ENCODE assay signal across 9 cellular contexts in the genomic region with DNA sequence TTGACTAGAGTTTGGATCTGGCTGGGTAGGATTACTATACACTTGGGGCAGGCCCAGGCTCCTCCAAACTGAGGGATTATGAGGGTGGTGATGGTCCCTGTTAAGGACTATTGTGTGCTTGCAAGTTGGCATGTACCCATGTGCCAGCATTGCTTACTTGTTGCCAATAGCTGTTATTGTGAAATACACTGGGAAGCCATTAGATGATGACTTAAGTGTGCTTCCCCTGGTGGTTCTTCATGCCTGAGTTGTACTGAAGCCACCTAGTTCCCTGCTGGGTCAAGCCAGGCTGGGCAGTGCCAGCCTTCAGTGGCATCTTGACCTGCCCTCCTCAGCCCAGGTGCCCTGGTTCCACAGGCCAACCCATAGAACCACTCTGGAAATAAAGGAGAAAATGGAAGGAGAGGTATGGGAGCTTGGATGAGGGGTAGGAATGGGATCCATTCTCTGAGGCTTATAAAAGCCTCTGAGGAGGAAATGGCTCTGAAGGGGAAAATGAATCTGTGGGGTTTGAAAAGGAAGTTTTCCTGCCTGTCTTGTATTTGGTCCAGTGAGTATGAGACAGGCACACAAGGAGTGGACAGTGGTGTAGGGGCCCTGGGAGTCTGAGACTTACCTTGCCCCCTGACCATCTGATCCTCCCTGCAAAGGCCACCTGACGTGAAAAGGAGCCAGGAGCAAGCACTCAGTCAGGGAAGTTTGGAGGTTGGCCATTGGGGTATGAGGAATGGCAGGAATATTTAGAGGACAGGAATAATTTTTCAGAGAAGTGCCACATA. TPM values are rescaled to one million over a fixed set of nuclear protein-coding genes. Genes with fewer than 3 reads are reported as not detected.
DNase-seq lines count a peak whose midpoint lies in the region; ATAC-seq, FAIRE-seq and TF ChIP-seq lines count a peak whose summit lies in the region.
"Had no signal": no experiment of that assay in that cellular context is flagged by ENCODE, and none has a peak within 500 bp of the region (broad histone marks: within the 10 kb centered on the region; RNA-seq: fewer than 3 reads in every experiment).

No MANE protein-coding gene starts in this region.

- H3K4me3 ChIP-seq in AG04450 (ENCODE audit: low read depth, low read length) (no peak overlapping the region), GM23248 (no peak overlapping the region), adrenal gland (peak overlapping the region in 1 of 4 donors; percentile 64), mononuclear cell (ENCODE audit: low read length) (peak overlapping the region; percentile 47)

- 0 out of 2 replicates have a peak, but pooled peaks have one; percentile 1 for TF ChIP-seq CTCF in AG04450 (IDR thresholded peaks at IDR 0.05; ENCODE audit: low read depth, low read length)
- peak in 1 of 6 experiments; percentile 11 for TF ChIP-seq CTCF in adrenal gland (IDR thresholded peaks at IDR 0.05)

- no peaks in the 10 kb centered on the region for H3K9me2 ChIP-seq in GM23248 (ENCODE audit: insufficient read depth)

- DNase-seq in AG04450 (ENCODE audit: low read depth, low spot score) (no peak), GM23248 (peak; percentile 68), adrenal gland (peak in 3 of 7 donors; percentile 54 to 64 (median 59)), NCI-H774 (lab: John Stamatoyannopoulos, UW) (no peak), GM12892 (ENCODE audit: insufficient read length) (no peak)

- intact Hi-C loops in adrenal gland (cut with DNase I) = no loop called here

- POLR2A ChIA-PET in AG04450 (lab: Yijun Ruan, JAX) = no interaction called here

- peak overlapping the region; percentile 27 for H3K4me2 ChIP-seq in GM23248 (ENCODE audit: unreplicated experiment)

- peaks cover 6% of the 10 kb centered on the region; the same call in 1 of the 2 replicates for H3K9me3 ChIP-seq in AG04450 (ENCODE audit: control insufficient read depth, insufficient read depth, low read length)
- no peaks in the 10 kb centered on the region for H3K9me3 ChIP-seq in GM23248 (ENCODE audit: low read depth)
- no peaks in the 10 kb centered on the region for H3K9me3 ChIP-seq in adrenal gland (replicated peaks in 1 of 3)
- no peaks in the 10 kb centered on the region for H3K9me3 ChIP-seq in mononuclear cell (ENCODE audit: low read depth, low read length)

- 0 out of 2 replicates have a peak overlapping the region, but pooled peaks have one; percentile 52 for H3K9ac ChIP-seq in GM23248

- peaks cover 3% of the 10 kb centered on the region for H3K27me3 ChIP-seq in AG04450 (ENCODE audit: control insufficient read depth, insufficient read depth, low read length)
- H3K27me3 ChIP-seq in GM23248 (replicated peaks; ENCODE audit: insufficient read depth) = no peaks in the 10 kb centered on the region
- no peaks in the 10 kb centered on the region for H3K27me3 ChIP-seq in adrenal gland
- no peaks in the 10 kb centered on the region for H3K27me3 ChIP-seq in mononuclear cell (ENCODE audit: insufficient read depth, low read length)

- TF ChIP-seq POLR2A in adrenal gland (IDR thresholded peaks at IDR 0.05) (no peak), GM12892 (IDR thresholded peaks at IDR 0.05; ENCODE audit: low read depth, low read length) (no peak)

- ATAC-seq in HG03521 (IDR thresholded peaks at IDR 0.05; ENCODE audit: unreplicated experiment) (no peak), HG03095 (IDR thresholded peaks at IDR 0.05; ENCODE audit: unreplicated experiment) (no peak)

- in situ Hi-C loops in GM23248 (cut with MboI) = no loop called here

- H2AFZ ChIP-seq in GM23248 = peak overlapping the region; percentile 66; the same call in 1 of the 2 replicates

- H3K36me3 ChIP-seq in GM23248 (ENCODE audit: low read depth) (no peaks in the 10 kb centered on the region), adrenal gland (replicated peaks in 1 of 2) (peaks cover 0 to 10% of the 10 kb centered on the region in 2 donors)

- H3K27ac ChIP-seq in AG04450 (ENCODE audit: low read depth, low read length) (no peak overlapping the region), GM23248 (no peak overlapping the region), adrenal gland (peak overlapping the region; percentile 68 to 97 (median 83))

- CTCF ChIA-PET in AG04450 (lab: Charles Lee) = interaction anchor here (0.9 to 6.3 kb wide), 4 partner anchors 11 to 124 kb away, joined by 3 to 51 read pairs (median 6); no protein-coding TSS in a partner anchor

- no peak for FAIRE-seq in GM12892 (lab: Jason Lieb, UNC)
- FAIRE-seq: G401.6 had no signal

- H3K4me1 ChIP-seq in GM23248 (ENCODE audit: insufficient read depth) = peaks cover 22% of the 10 kb centered on the region
- H3K4me1 ChIP-seq in adrenal gland (replicated peaks in 1 of 2) = peaks cover 20 to 57% of the 10 kb centered on the region in 2 donors
- peaks cover 95% of the 10 kb centered on the region for H3K4me1 ChIP-seq in mononuclear cell (ENCODE audit: insufficient read depth, low read length)

- H3F3A ChIP-seq in GM23248 (ENCODE audit: insufficient read depth) = peaks cover 12% of the 10 kb centered on the region

- 94 to 100% methylated on average over 1 of the region's 1 CpG for WGBS in GM23248 (ENCODE audit: low coverage in 1 of 2, low lambda C conversion rate in 2 of 2, missing lambda C conversion rate in 2 of 2), 2 experiments
- 81 to 86% (median 84%) methylated on average over 1 of the region's 1 CpG for WGBS in adrenal gland, 4 donors

- H3K79me2 ChIP-seq in GM23248 (ENCODE audit: insufficient read depth) = no peaks in the 10 kb centered on the region

- H4K20me1 ChIP-seq in GM23248 (ENCODE audit: insufficient read depth) = no peaks in the 10 kb centered on the region

RNA-seq across cellular contexts. Expression of a gene that starts 0.7 kb away (rescaled TPM):
- polyA plus RNA-seq in AG04450 (2011; rRNA removed) (0.98 and 1.2 TPM in 2 replicates), GM23248 (2016; fragmentation: Nextera tagmentation; extraction: Ambion mirVana) (0.41 and 1.1 TPM in 2 replicates), adrenal gland (10 to 100 TPM in 2 of 3 donors, 1 to 10 TPM in 1; 9.4 to 30.2 (median 17.5) TPM)
- 0.70 and 1.4 TPM in 2 replicates for polyA minus RNA-seq in AG04450 (2011; rRNA and poly(A)+ RNA removed)
- 1.4 and 2.4 TPM in 2 replicates for total RNA-seq in GM23248 (2014; rRNA removed; shearing (Covaris generic))
- total RNA-seq in adrenal gland (10 to 100 TPM in 4 of 8 donors, 1 to 10 TPM in 4; 1.4 to 21.0 (median 10.9) TPM), mononuclear cell (12.5 TPM)
- 5.1 TPM for polyA plus RNA-seq in GM12892 (2012; ENCODE audit: missing spikeins)

RNA-seq across cellular contexts. Expression of a gene that starts 2.1 kb away (rescaled TPM):
- polyA plus RNA-seq in AG04450 (2011; rRNA removed) (0.91 and 0.93 TPM in 2 replicates), GM23248 (2016; fragmentation: Nextera tagmentation; extraction: Ambion mirVana) (0.30 and 0.45 TPM in 2 replicates), adrenal gland (1 to 10 TPM in 2 of 3 donors, under 1 TPM in 1; 0.57 to 2.7 (median 1.8) TPM)
- 1.9 and 2.6 TPM in 2 replicates for polyA minus RNA-seq in AG04450 (2011; rRNA and poly(A)+ RNA removed)
- total RNA-seq in GM23248 (2014; rRNA removed; shearing (Covaris generic)) = 3.5 and 6.8 TPM in 2 replicates
- total RNA-seq in adrenal gland (10 to 100 TPM in 2 of 8 donors, 1 to 10 TPM in 5, under 1 TPM in 1; 0.42 to 11.1 (median 4.5) TPM), mononuclear cell (12.6 TPM)
- 3.2 TPM for polyA plus RNA-seq in GM12892 (2012; ENCODE audit: missing spikeins)

RNA-seq across cellular contexts. Expression of a gene that starts 4.2 kb away (rescaled TPM):
- polyA plus RNA-seq in AG04450 (2011; rRNA removed) (0.31 and 0.48 TPM in 2 replicates), GM23248 (2016; fragmentation: Nextera tagmentation; extraction: Ambion mirVana) (1.2 TPM in 2 replicates), adrenal gland (10 to 100 TPM; 17.5 to 73.7 (median 37.4) TPM)
- 0.22 and 0.28 TPM in 2 replicates for polyA minus RNA-seq in AG04450 (2011; rRNA and poly(A)+ RNA removed)
- total RNA-seq in GM23248 (2014; rRNA removed; shearing (Covaris generic)) = 0.51 and 2.1 TPM in 2 replicates
- total RNA-seq in adrenal gland (10 to 100 TPM; 16.4 to 62.1 (median 38.1) TPM), mononuclear cell (14.4 TPM)
- 6.1 TPM for polyA plus RNA-seq in GM12892 (2012; ENCODE audit: missing spikeins)

RNA-seq across cellular contexts. Expression of a gene that starts 12.4 kb away (rescaled TPM):
- 12.0 and 13.7 TPM in 2 replicates for polyA plus RNA-seq in AG04450 (2011; rRNA removed)
- 25.0 and 30.6 TPM in 2 replicates for polyA minus RNA-seq in AG04450 (2011; rRNA and poly(A)+ RNA removed)
- 19.3 and 23.7 TPM in 2 replicates for total RNA-seq in GM23248 (2014; rRNA removed; shearing (Covaris generic))
- 2.5 and 2.6 TPM in 2 replicates for polyA plus RNA-seq in GM23248 (2016; fragmentation: Nextera tagmentation; extraction: Ambion mirVana)
- 10 to 100 TPM in 7 of 8 donors, 1 to 10 TPM in 1; 9.2 to 28.2 (median 19.2) TPM for total RNA-seq in adrenal gland
- 10 to 100 TPM in 2 of 3 donors, 1 to 10 TPM in 1; 9.1 to 21.1 (median 16.8) TPM for polyA plus RNA-seq in adrenal gland
- total RNA-seq in mononuclear cell = 11.2 TPM
- polyA plus RNA-seq in GM12892 (2012; ENCODE audit: missing spikeins) = 14.0 TPM

RNA-seq across cellular contexts. Expression of a gene that starts 12.4 kb away (rescaled TPM):
- polyA plus RNA-seq in AG04450 (2011; rRNA removed) = 33.8 and 36.6 TPM in 2 replicates
- polyA minus RNA-seq in AG04450 (2011; rRNA and poly(A)+ RNA removed) = 30.1 and 47.1 TPM in 2 replicates
- 12.8 and 32.1 TPM in 2 replicates for total RNA-seq in GM23248 (2014; rRNA removed; shearing (Covaris generic))
- 31.0 and 34.7 TPM in 2 replicates for polyA plus RNA-seq in GM23248 (2016; fragmentation: Nextera tagmentation; extraction: Ambion mirVana)
- 10 to 100 TPM; 21.4 to 68.1 (median 36.9) TPM for total RNA-seq in adrenal gland
- 10 to 100 TPM; 19.8 to 38.7 (median 37.6) TPM for polyA plus RNA-seq in adrenal gland
- 10.4 TPM for total RNA-seq in mononuclear cell
- polyA plus RNA-seq in GM12892 (2012; ENCODE audit: missing spikeins) = 18.3 TPM

Comparison
In these comparisons a context has a peak if more than half of its experiments do, and no peak if none do; other contexts are left out.
1. H3K27ac ChIP-seq: peak in adrenal gland (5 of 5); none in AG04450 (single experiment) and GM23248 (single experiment).